In genomic region chrX:71609095-71609750, GRCh38 we compare ENCODE assay signal across 23 cellular contexts. TPM values are rescaled to one million over a fixed set of nuclear protein-coding genes. Genes with fewer than 3 reads are reported as not detected.
DNase-seq lines count a peak whose midpoint lies in the region; ATAC-seq and TF ChIP-seq lines count a peak whose summit lies in the region.
"Had no signal": no experiment of that assay in that cellular context is flagged by ENCODE, and none has a peak within 500 bp of the region (broad histone marks: within the 10 kb centered on the region; RNA-seq: fewer than 3 reads in every experiment).

No MANE protein-coding gene starts in this region.

- peak overlapping the region; percentile 27 to 93 (median 79) for H3K27ac Mint-ChIP-seq in CD4-positive, alpha-beta memory T cell
- peak overlapping the region; percentile 65 for H3K27ac Mint-ChIP-seq in T-helper 17 cell
- peak overlapping the region; percentile 93 for H3K27ac Mint-ChIP-seq in central memory CD8-positive, alpha-beta T cell (ENCODE audit: low read depth)
- H3K27ac Mint-ChIP-seq: progenitor cell of endocrine pancreas had no signal

- intact Hi-C loops in CD4-positive, alpha-beta memory T cell (cut with micrococcal nuclease): loop anchor here (2.0 kb wide), 1 partner anchor 44 kb away; no protein-coding TSS in a partner anchor

- CTCF ChIA-PET in CD4-positive, alpha-beta memory T cell (lab: Charles Lee; ENCODE audit: partially characterized antibody): interaction anchor here (1.3 to 4.1 kb wide), 5 partner anchors 8 to 42 kb away, joined by 3 to 31 read pairs (median 5); partner anchors contain the start of gene CXCR3

- POLR2A ChIA-PET in CD4-positive, alpha-beta memory T cell (lab: Charles Lee; ENCODE audit: partially characterized antibody): interaction anchor here (1.2 to 1.8 kb wide), 4 partner anchors 9 to 76 kb away, joined by 4 to 15 read pairs (median 4); partner anchors contain the start of genes CXCR3 and OGT

- H3K4me1 ChIP-seq in CD4-positive, alpha-beta memory T cell (ENCODE audit: insufficient read depth, low read length): peaks cover 44% of the 10 kb centered on the region
- H3K4me1 ChIP-seq: adrenal gland, Peyer's patch had no signal

- H3K4me1 Mint-ChIP-seq in CD4-positive, alpha-beta memory T cell: peaks cover 46 to 73% (median 52%) of the 10 kb centered on the region in 4 donors
- H3K4me1 Mint-ChIP-seq in T-helper 17 cell: peaks cover 32% of the 10 kb centered on the region
- peaks cover 45% of the 10 kb centered on the region for H3K4me1 Mint-ChIP-seq in central memory CD8-positive, alpha-beta T cell

- no peaks in the 10 kb centered on the region for H3K27me3 ChIP-seq in CD4-positive, alpha-beta memory T cell (ENCODE audit: insufficient read depth, low read length)
- H3K27me3 ChIP-seq: adrenal gland, cardiac muscle cell, Peyer's patch had no signal

- peak in 2 of 5 donors; percentile 19 to 45 for DNase-seq in CD4-positive, alpha-beta memory T cell
- DNase-seq in T-helper 17 cell (no peak), RPMI8226 (no peak), SHP77 (lab: John Stamatoyannopoulos, UW) (no peak), NCI-H2081 (lab: John Stamatoyannopoulos, UW) (no peak)
- DNase-seq in central memory CD8-positive, alpha-beta T cell (ENCODE audit: low spot score in 2 of 2): no peak
- DNase-seq: adrenal gland; DMS53; effector CD8-positive, alpha-beta T cell; head of caudate nucleus; NCI-H1436; NCI-H82; nephron progenitor cell; stimulated activated CD4-positive, alpha-beta T cell treated with anti-CD3 and anti-CD28 coated beads, Interleukin-4, amount 100 ng/mL, for 4 hours; stimulated activated CD8-positive, alpha-beta memory T cell treated with anti-CD3 and anti-CD28 coated beads, Interleukin-4, amount 100 ng/mL, for 48 hours had no signal

- peak; percentile 17 for TF ChIP-seq CTCF in GM12873 (IDR thresholded peaks at IDR 0.05; ENCODE audit: insufficient read depth, low read depth, low read length, missing control alignments)

- no peaks in the 10 kb centered on the region for H3K9me3 ChIP-seq in CD4-positive, alpha-beta memory T cell (ENCODE audit: control insufficient read depth in 1 of 2, low read length in 2 of 2)
- peaks cover 5% of the 10 kb centered on the region for H3K9me3 ChIP-seq in T-helper 17 cell (ENCODE audit: control insufficient read depth, low read length, poor library complexity, severe bottlenecking)
- H3K9me3 ChIP-seq: adrenal gland, Peyer's patch had no signal

- ATAC-seq in T-helper 17 cell: peak; percentile 47
- no peak for ATAC-seq in central memory CD8-positive, alpha-beta T cell (replicated peaks; ENCODE audit: extremely low read depth, poor library complexity, severe bottlenecking)

- no peaks in the 10 kb centered on the region for H3K27me3 Mint-ChIP-seq in CD4-positive, alpha-beta memory T cell
- H3K27me3 Mint-ChIP-seq in T-helper 17 cell: no peaks in the 10 kb centered on the region
- no peaks in the 10 kb centered on the region for H3K27me3 Mint-ChIP-seq in central memory CD8-positive, alpha-beta T cell
- H3K27me3 Mint-ChIP-seq: progenitor cell of endocrine pancreas had no signal

- peak overlapping the region; percentile 14 for H3K27ac ChIP-seq in CD4-positive, alpha-beta memory T cell (ENCODE audit: low read depth, low read length)
- H3K27ac ChIP-seq: adrenal gland, cardiac muscle cell, Peyer's patch had no signal

- peak overlapping the region in 4 of 8 donors; percentile 7 to 55 (median 29) for H3K4me3 Mint-ChIP-seq in CD4-positive, alpha-beta memory T cell
- no peak overlapping the region for H3K4me3 Mint-ChIP-seq in T-helper 17 cell
- H3K4me3 Mint-ChIP-seq in central memory CD8-positive, alpha-beta T cell: peak overlapping the region; percentile 12
- H3K4me3 Mint-ChIP-seq: nephron progenitor cell had no signal

- no peak overlapping the region for H3K4me3 ChIP-seq in CD4-positive, alpha-beta memory T cell (ENCODE audit: low read length in 2 of 2)
- H3K4me3 ChIP-seq: adrenal gland, cardiac muscle cell, Peyer's patch, smooth muscle cell had no signal

- no peaks in the 10 kb centered on the region for H3K9me3 Mint-ChIP-seq in CD4-positive, alpha-beta memory T cell
- no peaks in the 10 kb centered on the region for H3K9me3 Mint-ChIP-seq in central memory CD8-positive, alpha-beta T cell

- peaks cover 23% of the 10 kb centered on the region for H3K36me3 ChIP-seq in CD4-positive, alpha-beta memory T cell (ENCODE audit: insufficient read depth, low read length)

- peaks cover 37 to 67% of the 10 kb centered on the region in 2 donors for H3K36me3 Mint-ChIP-seq in CD4-positive, alpha-beta memory T cell
- H3K36me3 Mint-ChIP-seq in T-helper 17 cell (ENCODE audit: low read depth): peaks cover 3% of the 10 kb centered on the region
- H3K36me3 Mint-ChIP-seq in central memory CD8-positive, alpha-beta T cell (ENCODE audit: insufficient read depth): peaks cover 31% of the 10 kb centered on the region

RNA-seq across cellular contexts. Expression of gene CXCR3, which starts 9.1 kb away (rescaled TPM):
- 10 to 100 TPM; 28.5 to 32.5 TPM for total RNA-seq in CD4-positive, alpha-beta memory T cell
- polyA plus RNA-seq in CD4-positive, alpha-beta memory T cell: 100 to 1,000 TPM in 1 of 2 donors, 10 to 100 TPM in 1; 45.6 to 153 TPM
- total RNA-seq in T-helper 17 cell: 1 to 10 TPM; 3.1 to 5.8 TPM
- total RNA-seq: cardiac muscle cell, fibroblast of lung, HT1080, progenitor cell of endocrine pancreas, smooth muscle cell had no signal
- polyA plus RNA-seq: BJ, cardiac muscle cell, fibroblast of lung had no signal

RNA-seq across cellular contexts. Expression of gene GCNA, which starts 31.0 kb away (rescaled TPM):
- 10 to 100 TPM; 10.2 to 11.4 TPM for total RNA-seq in CD4-positive, alpha-beta memory T cell
- polyA plus RNA-seq in CD4-positive, alpha-beta memory T cell: under 1 TPM in 1 of 2 donors, not detected in 1; 0.40 TPM
- total RNA-seq in T-helper 17 cell: 1 to 10 TPM; 1.2 to 1.3 TPM

Comparison
In these comparisons a context has a peak if more than half of its experiments do, and no peak if none do; other contexts are left out.
1. RNA of gene CXCR3, which starts 9.1 kb away (total RNA-seq): 28.5 to 32.5 TPM in CD4-positive, alpha-beta memory T cell; 3.1 to 5.8 TPM in T-helper 17 cell; every median in the first group is over 4 times any median in the second.
2. RNA of gene GCNA, which starts 31.0 kb away (total RNA-seq): 10.2 to 11.4 TPM in CD4-positive, alpha-beta memory T cell; 1.2 to 1.3 TPM in T-helper 17 cell; every median in the first group is over 4 times any median in the second.
3. Peak in every context shown above with its lines, with median percentiles within 50 percentile points of each other: H3K27ac Mint-ChIP-seq.